In genomic region chr6:113172531-113172966, GRCh38 we compare ENCODE assay signal across 1 cellular context.
TF ChIP-seq lines count a peak whose summit lies in the region.

No MANE protein-coding gene starts in this region.

TF ChIP-seq in SK-N-SH, 30 proteins besides CTCF, POLR2A, EP300 and RAD21 (continued from another document):
- no peak for TF ChIP-seq ZBTB33 (IDR thresholded peaks at IDR 0.05; ENCODE audit: borderline replicate concordance, low read depth)
- peak; percentile 58 for TF ChIP-seq TCF12 (IDR thresholded peaks at IDR 0.05)
- no peak for TF ChIP-seq GABPA (IDR thresholded peaks at IDR 0.05; ENCODE audit: low read depth)
- no peak for TF ChIP-seq YY1 (IDR thresholded peaks at IDR 0.05; ENCODE audit: low read depth)
